In the genomic region with DNA sequence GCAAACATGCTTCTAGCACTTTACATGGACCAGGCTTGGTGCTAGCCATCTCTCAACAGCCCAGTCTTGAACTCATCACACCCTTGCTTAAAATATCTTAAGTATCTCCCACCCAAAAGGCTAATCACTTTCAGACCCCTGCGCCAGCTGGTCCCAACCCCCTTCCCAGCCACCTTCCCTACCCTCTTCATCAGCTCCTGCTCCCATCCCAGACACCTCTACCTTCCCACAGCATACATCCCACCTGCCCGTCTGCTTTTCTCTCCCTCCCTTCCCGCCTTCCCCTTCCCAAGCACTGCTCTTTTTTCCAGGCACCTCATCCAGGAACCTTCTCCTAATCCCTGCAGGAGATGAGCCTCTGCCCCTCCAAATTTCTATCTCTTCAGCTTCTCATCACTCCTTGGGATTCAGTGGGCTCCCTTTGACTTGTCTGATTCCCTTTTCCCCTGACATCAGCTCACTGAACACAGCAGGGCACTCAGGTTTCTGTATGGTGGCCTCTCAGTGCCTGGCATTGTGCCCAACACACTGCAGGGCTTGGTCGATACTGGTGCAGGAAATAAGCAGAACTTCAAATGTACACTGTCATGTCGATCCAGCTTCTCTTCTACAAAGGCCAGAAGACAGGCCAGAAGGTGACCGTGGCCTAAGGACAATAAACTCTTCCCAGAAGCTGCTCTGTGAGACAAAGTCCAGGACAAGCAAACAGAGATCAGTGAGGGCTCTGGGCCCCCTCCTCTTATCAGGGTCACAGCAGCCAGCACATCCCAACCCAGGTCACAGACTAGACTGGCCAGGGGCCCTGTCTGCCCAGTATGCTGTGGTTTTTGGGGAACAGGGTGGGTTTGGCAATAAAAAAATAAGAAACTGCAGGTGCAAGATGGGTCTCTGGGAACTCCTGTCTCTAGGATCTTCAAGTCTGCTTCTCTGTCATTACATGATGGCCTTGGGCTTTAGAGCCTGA, we compare ENCODE assay signal across 1 cellular context.
TF ChIP-seq lines count a peak whose summit lies in the region.

No MANE protein-coding gene starts in this region.

TF ChIP-seq in HepG2, 621 proteins besides CTCF, POLR2A, EP300 and RAD21 (continued from another document and continues in another):
- TF ChIP-seq, protein P1, sequence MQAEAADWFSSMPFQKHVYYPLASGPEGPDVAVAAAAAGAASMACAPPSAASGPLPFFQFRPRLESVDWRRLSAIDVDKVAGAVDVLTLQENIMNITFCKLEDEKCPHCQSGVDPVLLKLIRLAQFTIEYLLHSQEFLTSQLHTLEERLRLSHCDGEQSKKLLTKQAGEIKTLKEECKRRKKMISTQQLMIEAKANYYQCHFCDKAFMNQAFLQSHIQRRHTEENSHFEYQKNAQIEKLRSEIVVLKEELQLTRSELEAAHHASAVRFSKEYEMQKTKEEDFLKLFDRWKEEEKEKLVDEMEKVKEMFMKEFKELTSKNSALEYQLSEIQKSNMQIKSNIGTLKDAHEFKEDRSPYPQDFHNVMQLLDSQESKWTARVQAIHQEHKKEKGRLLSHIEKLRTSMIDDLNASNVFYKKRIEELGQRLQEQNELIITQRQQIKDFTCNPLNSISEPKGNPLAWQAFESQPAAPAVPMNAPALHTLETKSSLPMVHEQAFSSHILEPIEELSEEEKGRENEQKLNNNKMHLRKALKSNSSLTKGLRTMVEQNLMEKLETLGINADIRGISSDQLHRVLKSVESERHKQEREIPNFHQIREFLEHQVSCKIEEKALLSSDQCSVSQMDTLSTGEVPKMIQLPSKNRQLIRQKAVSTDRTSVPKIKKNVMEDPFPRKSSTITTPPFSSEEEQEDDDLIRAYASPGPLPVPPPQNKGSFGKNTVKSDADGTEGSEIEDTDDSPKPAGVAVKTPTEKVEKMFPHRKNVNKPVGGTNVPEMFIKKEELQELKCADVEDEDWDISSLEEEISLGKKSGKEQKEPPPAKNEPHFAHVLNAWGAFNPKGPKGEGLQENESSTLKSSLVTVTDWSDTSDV (CRISPR knock-in tag; IDR thresholded peaks at IDR 0.05) = no peak
- TF ChIP-seq ZNF224 (CRISPR knock-in tag; IDR thresholded peaks at IDR 0.05) (0 out of 2 replicates have a peak, but pooled peaks have one; percentile 52), FOSL1 (CRISPR knock-in tag; IDR thresholded peaks at IDR 0.05; ENCODE audit: borderline replicate concordance) (no peak), CC2D1A (CRISPR knock-in tag; IDR thresholded peaks at IDR 0.05) (no peak), JUN (CRISPR knock-in tag; IDR thresholded peaks at IDR 0.05) (no peak), ZNF841 (CRISPR knock-in tag; IDR thresholded peaks at IDR 0.05; ENCODE audit: borderline replicate concordance) (no peak), TBX2 (CRISPR knock-in tag; IDR thresholded peaks at IDR 0.05; ENCODE audit: borderline replicate concordance) (peak; percentile 83), CHD4 (IDR thresholded peaks at IDR 0.05; ENCODE audit: borderline replicate concordance, low read length) (no peak; the same call in 1 of the 2 replicates), ZNF652 (CRISPR knock-in tag; IDR thresholded peaks at IDR 0.05; ENCODE audit: borderline replicate concordance, low read depth) (no peak; the same call in 1 of the 2 replicates), FOXK2 (IDR thresholded peaks at IDR 0.05) (no peak), ZNF570 (CRISPR knock-in tag; IDR thresholded peaks at IDR 0.05; ENCODE audit: borderline replicate concordance) (no peak), SMARCE1 (IDR thresholded peaks at IDR 0.05; ENCODE audit: borderline replicate concordance) (no peak), ZNF619 (CRISPR knock-in tag; IDR thresholded peaks at IDR 0.05) (no peak; the same call in 1 of the 2 replicates), PHF21A (CRISPR knock-in tag; IDR thresholded peaks at IDR 0.05) (peak; percentile 98), ZNF678 (CRISPR knock-in tag; IDR thresholded peaks at IDR 0.05) (no peak), ZNF703 (CRISPR knock-in tag; IDR thresholded peaks at IDR 0.05; ENCODE audit: borderline replicate concordance) (no peak), ZNF510 (CRISPR knock-in tag; IDR thresholded peaks at IDR 0.05; ENCODE audit: low read depth) (no peak; the same call in 1 of the 2 replicates), ZNF564 (CRISPR knock-in tag; IDR thresholded peaks at IDR 0.05) (peak; percentile 51; the same call in 1 of the 2 replicates), MTA1 (CRISPR knock-in tag; IDR thresholded peaks at IDR 0.05; ENCODE audit: borderline replicate concordance) (peak; percentile 81; the same call in 1 of the 2 replicates), NCOA1 (CRISPR knock-in tag; IDR thresholded peaks at IDR 0.05) (peak; percentile 95), ZNF629 (CRISPR knock-in tag; conservative IDR thresholded peaks at IDR 0.05) (peak; percentile 28; the same call in 1 of the 2 replicates), HOXA9 (CRISPR knock-in tag; IDR thresholded peaks at IDR 0.05; ENCODE audit: borderline replicate concordance) (no peak), ZNF121 (CRISPR knock-in tag; IDR thresholded peaks at IDR 0.05) (no peak), ELF3 (CRISPR knock-in tag; IDR thresholded peaks at IDR 0.05) (peak; percentile 94), ZBTB38 (CRISPR knock-in tag; IDR thresholded peaks at IDR 0.05) (peak; percentile 69), BHLHE40 (IDR thresholded peaks at IDR 0.05; ENCODE audit: low read length) (no peak), NFKBIZ (CRISPR knock-in tag; IDR thresholded peaks at IDR 0.05) (0 out of 2 replicates have a peak, but pooled peaks have one; percentile 61), KAT7 (CRISPR knock-in tag; IDR thresholded peaks at IDR 0.05; ENCODE audit: borderline replicate concordance) (no peak), U2AF1 (optimal IDR thresholded peaks at IDR 0.05; ENCODE audit: low read depth, low read length) (no peak), MAZ (IDR thresholded peaks at IDR 0.05; ENCODE audit: borderline replicate concordance, low read depth, low read length) (peak; percentile 82), MAZ (CRISPR knock-in tag; IDR thresholded peaks at IDR 0.05; ENCODE audit: low read depth) (peak; percentile 68), NFYC (CRISPR knock-in tag; IDR thresholded peaks at IDR 0.05) (no peak; the same call in 1 of the 2 replicates), ZNF207 (IDR thresholded peaks at IDR 0.05; ENCODE audit: borderline replicate concordance) (no peak), ZNF232 (CRISPR knock-in tag; IDR thresholded peaks at IDR 0.05; ENCODE audit: borderline replicate concordance) (peak; percentile 53; the same call in 1 of the 2 replicates), ZNF34 (CRISPR knock-in tag; IDR thresholded peaks at IDR 0.05; ENCODE audit: borderline replicate concordance) (peak; percentile 51; the same call in 1 of the 2 replicates)
- TF ChIP-seq, protein P2, sequence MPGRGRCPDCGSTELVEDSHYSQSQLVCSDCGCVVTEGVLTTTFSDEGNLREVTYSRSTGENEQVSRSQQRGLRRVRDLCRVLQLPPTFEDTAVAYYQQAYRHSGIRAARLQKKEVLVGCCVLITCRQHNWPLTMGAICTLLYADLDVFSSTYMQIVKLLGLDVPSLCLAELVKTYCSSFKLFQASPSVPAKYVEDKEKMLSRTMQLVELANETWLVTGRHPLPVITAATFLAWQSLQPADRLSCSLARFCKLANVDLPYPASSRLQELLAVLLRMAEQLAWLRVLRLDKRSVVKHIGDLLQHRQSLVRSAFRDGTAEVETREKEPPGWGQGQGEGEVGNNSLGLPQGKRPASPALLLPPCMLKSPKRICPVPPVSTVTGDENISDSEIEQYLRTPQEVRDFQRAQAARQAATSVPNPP (CRISPR knock-in tag; IDR thresholded peaks at IDR 0.05) = no peak
- TF ChIP-seq, protein P3, sequence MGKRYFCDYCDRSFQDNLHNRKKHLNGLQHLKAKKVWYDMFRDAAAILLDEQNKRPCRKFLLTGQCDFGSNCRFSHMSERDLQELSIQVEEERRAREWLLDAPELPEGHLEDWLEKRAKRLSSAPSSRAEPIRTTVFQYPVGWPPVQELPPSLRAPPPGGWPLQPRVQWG (CRISPR knock-in tag; IDR thresholded peaks at IDR 0.05; ENCODE audit: borderline replicate concordance, low read depth) = no peak
- TF ChIP-seq, protein P4, sequence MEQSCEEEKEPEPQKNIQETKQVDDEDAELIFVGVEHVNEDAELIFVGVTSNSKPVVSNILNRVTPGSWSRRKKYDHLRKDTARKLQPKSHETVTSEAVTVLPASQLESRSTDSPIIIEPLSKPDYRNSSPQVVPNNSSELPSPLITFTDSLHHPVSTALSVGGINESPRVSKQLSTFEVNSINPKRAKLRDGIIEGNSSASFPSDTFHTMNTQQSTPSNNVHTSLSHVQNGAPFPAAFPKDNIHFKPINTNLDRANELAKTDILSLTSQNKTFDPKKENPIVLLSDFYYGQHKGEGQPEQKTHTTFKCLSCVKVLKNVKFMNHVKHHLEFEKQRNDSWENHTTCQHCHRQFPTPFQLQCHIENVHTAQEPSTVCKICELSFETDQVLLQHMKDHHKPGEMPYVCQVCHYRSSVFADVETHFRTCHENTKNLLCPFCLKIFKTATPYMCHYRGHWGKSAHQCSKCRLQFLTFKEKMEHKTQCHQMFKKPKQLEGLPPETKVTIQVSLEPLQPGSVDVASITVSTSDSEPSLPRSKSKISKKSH (CRISPR knock-in tag; IDR thresholded peaks at IDR 0.05; ENCODE audit: borderline replicate concordance) = no peak
- TF ChIP-seq, protein P5, sequence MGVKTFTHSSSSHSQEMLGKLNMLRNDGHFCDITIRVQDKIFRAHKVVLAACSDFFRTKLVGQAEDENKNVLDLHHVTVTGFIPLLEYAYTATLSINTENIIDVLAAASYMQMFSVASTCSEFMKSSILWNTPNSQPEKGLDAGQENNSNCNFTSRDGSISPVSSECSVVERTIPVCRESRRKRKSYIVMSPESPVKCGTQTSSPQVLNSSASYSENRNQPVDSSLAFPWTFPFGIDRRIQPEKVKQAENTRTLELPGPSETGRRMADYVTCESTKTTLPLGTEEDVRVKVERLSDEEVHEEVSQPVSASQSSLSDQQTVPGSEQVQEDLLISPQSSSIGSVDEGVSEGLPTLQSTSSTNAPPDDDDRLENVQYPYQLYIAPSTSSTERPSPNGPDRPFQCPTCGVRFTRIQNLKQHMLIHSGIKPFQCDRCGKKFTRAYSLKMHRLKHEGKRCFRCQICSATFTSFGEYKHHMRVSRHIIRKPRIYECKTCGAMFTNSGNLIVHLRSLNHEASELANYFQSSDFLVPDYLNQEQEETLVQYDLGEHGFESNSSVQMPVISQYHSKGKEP (CRISPR knock-in tag; IDR thresholded peaks at IDR 0.05) = no peak
- TF ChIP-seq, protein P6, sequence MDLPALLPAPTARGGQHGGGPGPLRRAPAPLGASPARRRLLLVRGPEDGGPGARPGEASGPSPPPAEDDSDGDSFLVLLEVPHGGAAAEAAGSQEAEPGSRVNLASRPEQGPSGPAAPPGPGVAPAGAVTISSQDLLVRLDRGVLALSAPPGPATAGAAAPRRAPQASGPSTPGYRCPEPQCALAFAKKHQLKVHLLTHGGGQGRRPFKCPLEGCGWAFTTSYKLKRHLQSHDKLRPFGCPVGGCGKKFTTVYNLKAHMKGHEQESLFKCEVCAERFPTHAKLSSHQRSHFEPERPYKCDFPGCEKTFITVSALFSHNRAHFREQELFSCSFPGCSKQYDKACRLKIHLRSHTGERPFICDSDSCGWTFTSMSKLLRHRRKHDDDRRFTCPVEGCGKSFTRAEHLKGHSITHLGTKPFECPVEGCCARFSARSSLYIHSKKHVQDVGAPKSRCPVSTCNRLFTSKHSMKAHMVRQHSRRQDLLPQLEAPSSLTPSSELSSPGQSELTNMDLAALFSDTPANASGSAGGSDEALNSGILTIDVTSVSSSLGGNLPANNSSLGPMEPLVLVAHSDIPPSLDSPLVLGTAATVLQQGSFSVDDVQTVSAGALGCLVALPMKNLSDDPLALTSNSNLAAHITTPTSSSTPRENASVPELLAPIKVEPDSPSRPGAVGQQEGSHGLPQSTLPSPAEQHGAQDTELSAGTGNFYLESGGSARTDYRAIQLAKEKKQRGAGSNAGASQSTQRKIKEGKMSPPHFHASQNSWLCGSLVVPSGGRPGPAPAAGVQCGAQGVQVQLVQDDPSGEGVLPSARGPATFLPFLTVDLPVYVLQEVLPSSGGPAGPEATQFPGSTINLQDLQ (CRISPR knock-in tag; IDR thresholded peaks at IDR 0.05) = 0 out of 2 replicates have a peak, but pooled peaks have one; percentile 54
- TF ChIP-seq, protein P7, sequence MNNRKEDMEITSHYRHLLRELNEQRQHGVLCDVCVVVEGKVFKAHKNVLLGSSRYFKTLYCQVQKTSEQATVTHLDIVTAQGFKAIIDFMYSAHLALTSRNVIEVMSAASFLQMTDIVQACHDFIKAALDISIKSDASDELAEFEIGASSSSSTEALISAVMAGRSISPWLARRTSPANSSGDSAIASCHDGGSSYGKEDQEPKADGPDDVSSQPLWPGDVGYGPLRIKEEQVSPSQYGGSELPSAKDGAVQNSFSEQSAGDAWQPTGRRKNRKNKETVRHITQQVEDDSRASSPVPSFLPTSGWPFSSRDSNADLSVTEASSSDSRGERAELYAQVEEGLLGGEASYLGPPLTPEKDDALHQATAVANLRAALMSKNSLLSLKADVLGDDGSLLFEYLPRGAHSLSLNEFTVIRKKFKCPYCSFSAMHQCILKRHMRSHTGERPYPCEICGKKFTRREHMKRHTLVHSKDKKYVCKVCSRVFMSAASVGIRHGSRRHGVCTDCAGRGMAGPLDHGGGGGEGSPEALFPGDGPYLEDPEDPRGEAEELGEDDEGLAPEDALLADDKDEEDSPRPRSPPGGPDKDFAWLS (CRISPR knock-in tag; IDR thresholded peaks at IDR 0.05; ENCODE audit: borderline replicate concordance) = no peak
- TF ChIP-seq, protein P8, sequence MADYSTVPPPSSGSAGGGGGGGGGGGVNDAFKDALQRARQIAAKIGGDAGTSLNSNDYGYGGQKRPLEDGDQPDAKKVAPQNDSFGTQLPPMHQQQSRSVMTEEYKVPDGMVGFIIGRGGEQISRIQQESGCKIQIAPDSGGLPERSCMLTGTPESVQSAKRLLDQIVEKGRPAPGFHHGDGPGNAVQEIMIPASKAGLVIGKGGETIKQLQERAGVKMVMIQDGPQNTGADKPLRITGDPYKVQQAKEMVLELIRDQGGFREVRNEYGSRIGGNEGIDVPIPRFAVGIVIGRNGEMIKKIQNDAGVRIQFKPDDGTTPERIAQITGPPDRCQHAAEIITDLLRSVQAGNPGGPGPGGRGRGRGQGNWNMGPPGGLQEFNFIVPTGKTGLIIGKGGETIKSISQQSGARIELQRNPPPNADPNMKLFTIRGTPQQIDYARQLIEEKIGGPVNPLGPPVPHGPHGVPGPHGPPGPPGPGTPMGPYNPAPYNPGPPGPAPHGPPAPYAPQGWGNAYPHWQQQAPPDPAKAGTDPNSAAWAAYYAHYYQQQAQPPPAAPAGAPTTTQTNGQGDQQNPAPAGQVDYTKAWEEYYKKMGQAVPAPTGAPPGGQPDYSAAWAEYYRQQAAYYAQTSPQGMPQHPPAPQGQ (CRISPR knock-in tag; IDR thresholded peaks at IDR 0.05; ENCODE audit: borderline replicate concordance) = no peak
